Comparison of ENCODE assay signal across 1 cellular context in the genomic region with DNA sequence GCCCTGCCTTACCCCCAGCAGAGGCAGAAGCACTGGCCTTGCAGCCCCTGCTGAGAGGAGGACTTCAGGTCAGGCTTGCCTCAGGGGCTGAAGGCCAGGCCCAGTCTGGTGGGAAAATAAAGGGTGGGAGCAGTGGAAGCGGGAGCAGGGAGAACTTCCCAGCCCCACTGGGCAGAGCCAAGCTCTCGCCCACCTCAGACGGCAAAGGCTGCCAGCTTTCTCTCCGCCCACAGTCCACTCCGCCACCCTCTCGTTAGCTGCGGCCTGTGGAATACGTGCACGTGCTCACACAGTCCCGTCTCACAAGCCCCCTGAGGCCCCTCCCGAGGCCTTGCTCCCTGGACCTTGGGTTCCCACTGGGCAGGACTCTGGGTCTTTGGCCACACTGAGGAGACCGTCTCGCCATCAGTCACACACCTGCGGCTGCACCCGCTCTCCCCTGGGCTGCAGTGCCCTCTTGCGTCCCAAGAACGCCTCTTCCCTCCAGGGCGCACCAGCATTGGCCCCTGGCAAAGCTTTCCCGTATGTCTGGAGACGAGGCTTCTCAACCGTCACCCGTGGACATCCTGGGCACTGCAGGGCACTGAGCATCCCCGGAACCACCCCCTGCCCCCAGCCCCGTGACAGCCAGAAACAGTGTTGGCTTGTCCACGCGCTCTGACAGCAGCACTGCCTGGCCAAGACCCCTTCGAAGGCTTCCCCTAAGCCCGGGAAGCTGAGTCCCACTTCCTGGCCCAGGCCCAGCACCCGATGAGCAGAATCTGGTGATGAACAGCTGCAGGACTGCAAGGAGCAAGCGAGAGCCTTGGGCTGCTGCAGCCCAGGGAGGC.
TF ChIP-seq lines count a peak whose summit lies in the region.

No MANE protein-coding gene starts in this region.

TF ChIP-seq in HepG2, 621 proteins besides CTCF, POLR2A, EP300 and RAD21 (continued from another document and continues in another):
- TF ChIP-seq, protein P1, sequence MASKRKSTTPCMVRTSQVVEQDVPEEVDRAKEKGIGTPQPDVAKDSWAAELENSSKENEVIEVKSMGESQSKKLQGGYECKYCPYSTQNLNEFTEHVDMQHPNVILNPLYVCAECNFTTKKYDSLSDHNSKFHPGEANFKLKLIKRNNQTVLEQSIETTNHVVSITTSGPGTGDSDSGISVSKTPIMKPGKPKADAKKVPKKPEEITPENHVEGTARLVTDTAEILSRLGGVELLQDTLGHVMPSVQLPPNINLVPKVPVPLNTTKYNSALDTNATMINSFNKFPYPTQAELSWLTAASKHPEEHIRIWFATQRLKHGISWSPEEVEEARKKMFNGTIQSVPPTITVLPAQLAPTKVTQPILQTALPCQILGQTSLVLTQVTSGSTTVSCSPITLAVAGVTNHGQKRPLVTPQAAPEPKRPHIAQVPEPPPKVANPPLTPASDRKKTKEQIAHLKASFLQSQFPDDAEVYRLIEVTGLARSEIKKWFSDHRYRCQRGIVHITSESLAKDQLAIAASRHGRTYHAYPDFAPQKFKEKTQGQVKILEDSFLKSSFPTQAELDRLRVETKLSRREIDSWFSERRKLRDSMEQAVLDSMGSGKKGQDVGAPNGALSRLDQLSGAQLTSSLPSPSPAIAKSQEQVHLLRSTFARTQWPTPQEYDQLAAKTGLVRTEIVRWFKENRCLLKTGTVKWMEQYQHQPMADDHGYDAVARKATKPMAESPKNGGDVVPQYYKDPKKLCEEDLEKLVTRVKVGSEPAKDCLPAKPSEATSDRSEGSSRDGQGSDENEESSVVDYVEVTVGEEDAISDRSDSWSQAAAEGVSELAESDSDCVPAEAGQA (IDR thresholded peaks at IDR 0.05; ENCODE audit: low read depth): peak; percentile 28; the same call in 1 of the 2 replicates
- TF ChIP-seq, protein P1 (CRISPR knock-in tag; IDR thresholded peaks at IDR 0.05; ENCODE audit: borderline replicate concordance): no peak
- no peak for TF ChIP-seq MTF2 (CRISPR knock-in tag; IDR thresholded peaks at IDR 0.05; ENCODE audit: borderline replicate concordance)
- peak; percentile 49; the same call in 1 of the 2 replicates for TF ChIP-seq MAZ (IDR thresholded peaks at IDR 0.05; ENCODE audit: borderline replicate concordance, low read depth, low read length)
- peak; percentile 65 for TF ChIP-seq MAZ (CRISPR knock-in tag; IDR thresholded peaks at IDR 0.05; ENCODE audit: low read depth)
- TF ChIP-seq ZNF510 (CRISPR knock-in tag; IDR thresholded peaks at IDR 0.05; ENCODE audit: low read depth): no peak; the same call in 1 of the 2 replicates
- peak; percentile 82 for TF ChIP-seq ZNF609 (CRISPR knock-in tag; IDR thresholded peaks at IDR 0.05; ENCODE audit: borderline replicate concordance)
- TF ChIP-seq, protein P2, sequence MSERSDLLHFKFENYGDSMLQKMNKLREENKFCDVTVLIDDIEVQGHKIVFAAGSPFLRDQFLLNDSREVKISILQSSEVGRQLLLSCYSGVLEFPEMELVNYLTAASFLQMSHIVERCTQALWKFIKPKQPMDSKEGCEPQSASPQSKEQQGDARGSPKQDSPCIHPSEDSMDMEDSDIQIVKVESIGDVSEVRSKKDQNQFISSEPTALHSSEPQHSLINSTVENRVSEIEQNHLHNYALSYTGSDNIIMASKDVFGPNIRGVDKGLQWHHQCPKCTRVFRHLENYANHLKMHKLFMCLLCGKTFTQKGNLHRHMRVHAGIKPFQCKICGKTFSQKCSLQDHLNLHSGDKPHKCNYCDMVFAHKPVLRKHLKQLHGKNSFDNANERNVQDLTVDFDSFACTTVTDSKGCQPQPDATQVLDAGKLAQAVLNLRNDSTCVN (CRISPR knock-in tag; IDR thresholded peaks at IDR 0.05; ENCODE audit: borderline replicate concordance): peak; percentile 49; the same call in 1 of the 2 replicates
- TF ChIP-seq ATF7-NPFF (CRISPR knock-in tag; IDR thresholded peaks at IDR 0.05; ENCODE audit: low read depth): peak; percentile 78; the same call in 1 of the 2 replicates
- TF ChIP-seq ZFY (CRISPR knock-in tag; IDR thresholded peaks at IDR 0.05): peak; percentile 67
- TF ChIP-seq ETV5 (CRISPR knock-in tag; IDR thresholded peaks at IDR 0.05; ENCODE audit: borderline replicate concordance): peak; percentile 49; the same call in 1 of the 2 replicates
- TF ChIP-seq DMAP1 (CRISPR knock-in tag; IDR thresholded peaks at IDR 0.05): peak; percentile 50; the same call in 1 of the 2 replicates
- TF ChIP-seq POLR2G (IDR thresholded peaks at IDR 0.05; ENCODE audit: low read depth, low read length): peak; percentile 33; the same call in 1 of the 2 replicates
- TF ChIP-seq HES4 (CRISPR knock-in tag; IDR thresholded peaks at IDR 0.05; ENCODE audit: borderline replicate concordance): peak; percentile 86; the same call in 1 of the 2 replicates
- TF ChIP-seq ZNF501 (CRISPR knock-in tag; IDR thresholded peaks at IDR 0.05): 0 out of 2 replicates have a peak, but pooled peaks have one; percentile 19
- no peak for TF ChIP-seq ZNF468 (CRISPR knock-in tag; IDR thresholded peaks at IDR 0.05)
- TF ChIP-seq SRSF9 (IDR thresholded peaks at IDR 0.05; ENCODE audit: borderline replicate concordance, insufficient read depth, low read depth, low read length, poor library complexity, severe bottlenecking): no peak
- no peak for TF ChIP-seq NFE2L1 (CRISPR knock-in tag; IDR thresholded peaks at IDR 0.05; ENCODE audit: borderline replicate concordance)
- no peak for TF ChIP-seq CBX2 (IDR thresholded peaks at IDR 0.05; ENCODE audit: low read depth, low read length)
- peak; percentile 81; the same call in 1 of the 2 replicates for TF ChIP-seq CBX2 (CRISPR knock-in tag; IDR thresholded peaks at IDR 0.05; ENCODE audit: low read depth)
- TF ChIP-seq ZNF343 (CRISPR knock-in tag; IDR thresholded peaks at IDR 0.05): no peak
- no peak for TF ChIP-seq CENPBD1 (CRISPR knock-in tag; IDR thresholded peaks at IDR 0.05; ENCODE audit: borderline replicate concordance, low read depth)
- no peak for TF ChIP-seq SMARCE1 (IDR thresholded peaks at IDR 0.05; ENCODE audit: borderline replicate concordance)
- no peak for TF ChIP-seq ZNF672 (CRISPR knock-in tag; IDR thresholded peaks at IDR 0.05)
- TF ChIP-seq NR3C1 (CRISPR knock-in tag; IDR thresholded peaks at IDR 0.05): no peak
- TF ChIP-seq NRL (CRISPR knock-in tag; IDR thresholded peaks at IDR 0.05; ENCODE audit: borderline replicate concordance): no peak; the same call in none of the 2 replicates
- peak; percentile 71 for TF ChIP-seq GATAD2A (CRISPR knock-in tag; IDR thresholded peaks at IDR 0.05)
- TF ChIP-seq ELF3 (CRISPR knock-in tag; IDR thresholded peaks at IDR 0.05): peak; percentile 50; the same call in 1 of the 2 replicates
- peak; percentile 96 for TF ChIP-seq KDM5B (CRISPR knock-in tag; IDR thresholded peaks at IDR 0.05; ENCODE audit: borderline replicate concordance)
- TF ChIP-seq ZNF749 (CRISPR knock-in tag; IDR thresholded peaks at IDR 0.05; ENCODE audit: borderline replicate concordance): no peak
- 0 out of 2 replicates have a peak, but pooled peaks have one; percentile 59 for TF ChIP-seq RELA (CRISPR knock-in tag; IDR thresholded peaks at IDR 0.05)
- TF ChIP-seq FOXJ3 (CRISPR knock-in tag; IDR thresholded peaks at IDR 0.05; ENCODE audit: borderline replicate concordance): no peak
- no peak for TF ChIP-seq HNF1A (IDR thresholded peaks at IDR 0.05; ENCODE audit: low read depth)
- TF ChIP-seq HNF1A (CRISPR knock-in tag; IDR thresholded peaks at IDR 0.05; ENCODE audit: borderline replicate concordance): peak; percentile 53; the same call in 1 of the 2 replicates
- no peak for TF ChIP-seq E2F2 (CRISPR knock-in tag; IDR thresholded peaks at IDR 0.05; ENCODE audit: borderline replicate concordance)
- TF ChIP-seq, protein P3, sequence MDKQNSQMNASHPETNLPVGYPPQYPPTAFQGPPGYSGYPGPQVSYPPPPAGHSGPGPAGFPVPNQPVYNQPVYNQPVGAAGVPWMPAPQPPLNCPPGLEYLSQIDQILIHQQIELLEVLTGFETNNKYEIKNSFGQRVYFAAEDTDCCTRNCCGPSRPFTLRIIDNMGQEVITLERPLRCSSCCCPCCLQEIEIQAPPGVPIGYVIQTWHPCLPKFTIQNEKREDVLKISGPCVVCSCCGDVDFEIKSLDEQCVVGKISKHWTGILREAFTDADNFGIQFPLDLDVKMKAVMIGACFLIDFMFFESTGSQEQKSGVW (CRISPR knock-in tag; IDR thresholded peaks at IDR 0.05; ENCODE audit: borderline replicate concordance): no peak
- TF ChIP-seq FOXA3 (CRISPR knock-in tag; IDR thresholded peaks at IDR 0.05): peak; percentile 51
- TF ChIP-seq RNF2 (conservative IDR thresholded peaks at IDR 0.05; ENCODE audit: low read depth): no peak
- no peak for TF ChIP-seq GFI1 (CRISPR knock-in tag; IDR thresholded peaks at IDR 0.05; ENCODE audit: borderline replicate concordance)
